1 cellular context compared by ENCODE assay signal in genomic region chr12:124438415-124439056, GRCh38.
TF ChIP-seq lines count a peak whose summit lies in the region.

No MANE protein-coding gene starts in this region.

TF ChIP-seq in GM12878, 131 proteins besides CTCF, POLR2A, EP300 and RAD21:
- TF ChIP-seq BCLAF1 (IDR thresholded peaks at IDR 0.05) = no peak
